ENCODE assay signal across 28 cellular contexts in genomic region chr2:20671736-20672080, GRCh38. TPM values are rescaled to one million over a fixed set of nuclear protein-coding genes. Genes with fewer than 3 reads are reported as not detected.
A peak's percentile ranks its signal among the peaks of the same experiment; 100 is the strongest.
DNase-seq lines count a peak whose midpoint lies in the region; ATAC-seq, FAIRE-seq and TF ChIP-seq lines count a peak whose summit lies in the region.
"Had no signal": no experiment of that assay in that cellular context is flagged by ENCODE, and none has a peak within 500 bp of the region (broad histone marks: within the 10 kb centered on the region; RNA-seq: fewer than 3 reads in every experiment).

No MANE protein-coding gene starts in this region.

- H4K5ac ChIP-seq in H1 (ENCODE audit: insufficient read length, low read depth, low read length), result no peak overlapping the region

- H3K27ac ChIP-seq in HepG2 (ENCODE audit: extremely low read length, insufficient read depth, low read length) (no peak overlapping the region), right lobe of liver (no peak overlapping the region), H1 (ENCODE audit: low read depth, low read length) (no peak overlapping the region), neuronal stem cell (replicated peaks; ENCODE audit: low read length) (no peak overlapping the region), SJCRH30 (no peak overlapping the region)
- H3K27ac ChIP-seq: 22Rv1, HL-60 had no signal

- TF ChIP-seq CTCF in HepG2 (CRISPR knock-in tag; IDR thresholded peaks at IDR 0.05), result no peak
- no peak for TF ChIP-seq CTCF in right lobe of liver (IDR thresholded peaks at IDR 0.05)
- no peak for TF ChIP-seq CTCF in H1 (IDR thresholded peaks at IDR 0.05; ENCODE audit: control extremely low read depth in 1 of 3, insufficient read depth in 1 of 3, low read depth in 1 of 3, low read length in 3 of 3)

- POLR2A ChIA-PET in HepG2 (lab: Yijun Ruan, JAX) (no interaction called here), H1 (lab: Charles Lee; ENCODE audit: partially characterized antibody) (interaction anchor here (0.7 to 2.3 kb wide), 2 partner anchors 10 to 21 kb away, joined by 3 to 6 read pairs; partner anchors contain the start of gene HS1BP3)

- H2BK12ac ChIP-seq in H1 (ENCODE audit: low read depth, low read length) (no peak overlapping the region), neuronal stem cell (ENCODE audit: low read length) (no peak overlapping the region)

- no peak for DNase-seq in HepG2 (ENCODE audit: low spot score)
- no peak for DNase-seq in right lobe of liver
- no peak for DNase-seq in H1 (ENCODE audit: low read depth in 1 of 2, low spot score in 2 of 2)
- no peak for DNase-seq in neuronal stem cell (ENCODE audit: low spot score)
- no peak for DNase-seq in SJCRH30
- no peak for DNase-seq in DMS114 treated with DMSO at 0.1 percent for 48 hours (lab: John Stamatoyannopoulos, UW; ENCODE audit: unreplicated experiment)
- DNase-seq in NCI-H1048 (lab: John Stamatoyannopoulos, UW), result no peak
- DNase-seq: BE2C; CD4-positive, alpha-beta memory T cell; DMS79 treated with DMSO at 0.1 percent for 48 hours; KBM-7; MV-4-11; NCI-H1417 treated with DMSO at 0.1 percent for 48 hours; NCI-H1930; NCI-H2171; NCI-H446; NCI-H69; OCI-M1; SHP77 treated with DMSO at 0.1 percent for 48 hours had no signal

- H3K4ac ChIP-seq in H1 (replicated peaks; ENCODE audit: insufficient read length, low read depth, low read length), result no peak overlapping the region
- H3K4ac ChIP-seq in neuronal stem cell (ENCODE audit: low read length), result no peak overlapping the region

- H4K20me1 ChIP-seq in HepG2 (ENCODE audit: insufficient read depth, low read length), result no peaks in the 10 kb centered on the region
- H4K20me1 ChIP-seq in H1 (replicated peaks in 1 of 2; ENCODE audit: control insufficient read depth in 1 of 2, insufficient read depth in 2 of 2, low read length in 2 of 2), result peaks cover 6 to 7% of the 10 kb centered on the region in 2 experiments

- H3K9me3 ChIP-seq in HepG2 (ENCODE audit: low read length) (no peaks in the 10 kb centered on the region), right lobe of liver (no peaks in the 10 kb centered on the region), H1 (ENCODE audit: insufficient read depth in 2 of 2, low read depth in 1 of 2, low read length in 1 of 2) (no peaks in the 10 kb centered on the region; a peak in 1 of 4 replicates), neuronal stem cell (replicated peaks in 1 of 2; ENCODE audit: control insufficient read depth in 2 of 2, insufficient read depth in 1 of 2, low read depth in 1 of 2, low read length in 2 of 2) (peaks cover 0 to 10% of the 10 kb centered on the region in 2 donors), SJCRH30 (replicated peaks) (no peaks in the 10 kb centered on the region)
- H3K9me3 ChIP-seq: BE2C, HAP-1 had no signal

- WGBS in HepG2 (ENCODE audit: low lambda C conversion rate), result 91% methylated on average over 13 of the region's 13 CpGs
- WGBS in right lobe of liver (ENCODE audit: insufficient coverage, low coverage, low lambda C conversion rate, missing lambda C conversion rate), result 63% methylated on average over 8 of the region's 13 CpGs
- 40% methylated on average over 13 of the region's 13 CpGs; no CpG with 5 or more reads in 1 of the 2 experiments for WGBS in H1 (ENCODE audit: extremely low coverage in 1 of 2, insufficient coverage in 1 of 2, insufficient read length in 1 of 2, insufficient replicate concordance in 2 of 2, low coverage in 1 of 2, low lambda C conversion rate in 2 of 2, missing lambda C conversion rate in 1 of 2), 2 experiments
- WGBS in neuronal stem cell (ENCODE audit: extremely low coverage in 2 of 2, insufficient read length in 2 of 2, insufficient replicate concordance in 1 of 2), 2 donors, result no CpG with 5 or more reads among the region's 13 CpGs

- FAIRE-seq in HepG2 (lab: Jason Lieb, UNC), result no peak
- peak; percentile 32 for FAIRE-seq in H1 (lab: Jason Lieb, UNC)
- FAIRE-seq: G401.6, GM12878, GM18507, HTR-8/SVneo had no signal

- no peaks in the 10 kb centered on the region for H3K79me1 ChIP-seq in H1 (ENCODE audit: low read depth, low read length)
- no peaks in the 10 kb centered on the region for H3K79me1 ChIP-seq in neuronal stem cell (ENCODE audit: low read depth, low read length)

- no peak overlapping the region for H2BK15ac ChIP-seq in H1 (ENCODE audit: low read length)
- H2BK15ac ChIP-seq in neuronal stem cell (ENCODE audit: low read length), result no peak overlapping the region

- H3K36me3 ChIP-seq in HepG2 (replicated peaks in 1 of 2; ENCODE audit: control insufficient read depth in 1 of 2, insufficient read depth in 2 of 2, low read length in 2 of 2), result peaks cover 0 to 7% of the 10 kb centered on the region in 2 experiments; a peak in 2 of 5 replicates
- H3K36me3 ChIP-seq in right lobe of liver, result peaks cover 0 to 1% (median 0%) of the 10 kb centered on the region in 4 donors
- H3K36me3 ChIP-seq in H1 (ENCODE audit: control insufficient read depth in 2 of 4, insufficient read depth in 4 of 4, low read length in 3 of 4), result peaks cover 0 to 5% (median 0%) of the 10 kb centered on the region in 4 experiments; a peak in 1 of 8 replicates
- H3K36me3 ChIP-seq in neuronal stem cell (replicated peaks in 1 of 2; ENCODE audit: control insufficient read depth in 2 of 2, insufficient read depth in 2 of 2, low read length in 2 of 2), result peaks cover 0 to 5% of the 10 kb centered on the region in 2 donors
- H3K36me3 ChIP-seq in SJCRH30, result no peaks in the 10 kb centered on the region
- H3K36me3 ChIP-seq: BE2C, HAP-1 had no signal

- H3K23ac ChIP-seq in H1 (ENCODE audit: insufficient read length) (no peak overlapping the region), neuronal stem cell (ENCODE audit: low read depth, low read length, poor library complexity) (peak overlapping the region; percentile 97)

- H3K27me3 ChIP-seq in HepG2 (ENCODE audit: control insufficient read depth in 1 of 2, insufficient read depth in 2 of 2, low read length in 2 of 2) (no peaks in the 10 kb centered on the region; a peak in 2 of 5 replicates), right lobe of liver (no peaks in the 10 kb centered on the region), H1 (replicated peaks in 1 of 4; ENCODE audit: control insufficient read depth in 3 of 4, extremely low read depth in 1 of 4, insufficient read depth in 3 of 4, low read length in 3 of 4) (peaks cover 45 to 80% (median 69%) of the 10 kb centered on the region in 4 experiments), neuronal stem cell (ENCODE audit: control insufficient read depth in 3 of 3, insufficient read depth in 3 of 3, low read depth in 1 of 3, low read length in 3 of 3) (peaks cover 22 to 71% (median 42%) of the 10 kb centered on the region in 3 experiments), SJCRH30 (no peaks in the 10 kb centered on the region; the same call in 1 of the 2 replicates)

- H3K18ac ChIP-seq in H1 (ENCODE audit: extremely low read depth, low read length) (no peak overlapping the region), neuronal stem cell (ENCODE audit: low read length) (no peak overlapping the region)

- H3K9ac ChIP-seq in HepG2 (ENCODE audit: insufficient read depth, low read depth, low read length) (no peak overlapping the region), H1 (replicated peaks in 1 of 4; ENCODE audit: extremely low read depth in 1 of 4, low read depth in 3 of 4, low read length in 3 of 4) (no peak overlapping the region), neuronal stem cell (ENCODE audit: low read depth, low read length, poor library complexity) (no peak overlapping the region)

- H4K8ac ChIP-seq in H1 (ENCODE audit: extremely low read depth, insufficient read depth, low read length), result no peak overlapping the region
- no peak overlapping the region for H4K8ac ChIP-seq in neuronal stem cell (ENCODE audit: low read depth, low read length)

- H2AK5ac ChIP-seq in H1 (ENCODE audit: low read depth, low read length) (0 out of 2 replicates have a peak overlapping the region, but pooled peaks have one; percentile 15), neuronal stem cell (ENCODE audit: low read depth, low read length) (no peak overlapping the region)

- H2BK5ac ChIP-seq in H1 (ENCODE audit: low read depth, low read length) (0 out of 2 replicates have a peak overlapping the region, but pooled peaks have one; percentile 5), neuronal stem cell (ENCODE audit: low read length) (no peak overlapping the region)

- CTCF ChIA-PET in HepG2 (lab: Yijun Ruan, JAX; ENCODE audit: low intra/inter-chr PET ratio, low total read pairs), result no interaction called here
- CTCF ChIA-PET in H1 (lab: Charles Lee; ENCODE audit: partially characterized antibody), result interaction anchor here (1.1 to 8.7 kb wide), 2 partner anchors 8 to 17 kb away, joined by 5 to 266 read pairs; partner anchors contain the start of gene GDF7

- TF ChIP-seq RAD21 in HepG2 (CRISPR knock-in tag; IDR thresholded peaks at IDR 0.05) (no peak), H1 (IDR thresholded peaks at IDR 0.05 in 1 of 2, conservative IDR thresholded peaks at IDR 0.05 in 1 of 2; ENCODE audit: low read depth in 2 of 2, low read length in 2 of 2) (no peak)

- no peak overlapping the region for H3K56ac ChIP-seq in H1 (replicated peaks; ENCODE audit: insufficient read length, low read depth, low read length)

- H3K4me2 ChIP-seq in HepG2 (ENCODE audit: low read depth, low read length), result no peak overlapping the region
- peak overlapping the region; percentile 43 to 76 for H3K4me2 ChIP-seq in H1 (ENCODE audit: insufficient read depth in 1 of 2, low read depth in 2 of 2, low read length in 2 of 2)
- H3K4me2 ChIP-seq in neuronal stem cell (ENCODE audit: insufficient read depth, low read length, poor library complexity, severe bottlenecking), result no peak overlapping the region

- in situ Hi-C loops in HepG2 (cut with HindIII; ENCODE audit: extremely low pct_ligation_motif_present, low pct_unique_long_range_greater_than_20kb), result loop anchor here (25.0 kb wide), 1 partner anchor 291 kb away; no protein-coding TSS in a partner anchor

- H2BK120ac ChIP-seq in H1 (replicated peaks; ENCODE audit: low read depth, low read length) (no peak overlapping the region), neuronal stem cell (ENCODE audit: low read depth, low read length) (no peak overlapping the region)

- peaks cover 17% of the 10 kb centered on the region for H3K79me2 ChIP-seq in HepG2 (ENCODE audit: insufficient read depth, low read length)
- H3K79me2 ChIP-seq in H1 (ENCODE audit: control insufficient read depth in 1 of 2, insufficient read depth in 2 of 2, low read length in 2 of 2), result no peaks in the 10 kb centered on the region

- ATAC-seq in HepG2, result no peak
- no peak for ATAC-seq in right lobe of liver
- ATAC-seq in GM19467 (IDR thresholded peaks at IDR 0.05; ENCODE audit: unreplicated experiment), result no peak
- ATAC-seq: GM12878 had no signal

- intact Hi-C loops in HepG2 (cut with micrococcal nuclease; ENCODE audit: unreplicated experiment) (no loop called here), right lobe of liver (cut with DNase I) (no loop called here)

- H3K4me3 ChIP-seq in HepG2 (replicated peaks in 1 of 3; ENCODE audit: insufficient read depth in 1 of 3, low read depth in 2 of 3, low read length in 3 of 3) (no peak overlapping the region), right lobe of liver (no peak overlapping the region), H1 (ENCODE audit: extremely low read depth in 1 of 4, insufficient read depth in 2 of 4, low read depth in 3 of 4, low read length in 4 of 4) (peak overlapping the region in 1 of 4 experiments; percentile 35; a peak in 2 of 8 replicates), neuronal stem cell (ENCODE audit: low read length in 2 of 2) (no peak overlapping the region), SJCRH30 (no peak overlapping the region)
- H3K4me3 ChIP-seq: GM12878, HAP-1 had no signal

- H2AFZ ChIP-seq in HepG2 (ENCODE audit: low read length), result no peak overlapping the region
- H2AFZ ChIP-seq in H1 (ENCODE audit: low read length), result no peak overlapping the region
- no peak overlapping the region for H2AFZ ChIP-seq in neuronal stem cell (ENCODE audit: low read length)

- H3K4me1 ChIP-seq in HepG2 (ENCODE audit: insufficient read depth, low read length) (peaks cover 49% of the 10 kb centered on the region), right lobe of liver (peaks cover 0 to 21% (median 9%) of the 10 kb centered on the region in 4 donors), H1 (replicated peaks in 1 of 4; ENCODE audit: control insufficient read depth in 3 of 4, insufficient read depth in 4 of 4, low read length in 3 of 4) (peaks cover 9 to 41% (median 21%) of the 10 kb centered on the region in 4 experiments), neuronal stem cell (ENCODE audit: control insufficient read depth in 2 of 2, insufficient read depth in 1 of 2, low read depth in 1 of 2, low read length in 2 of 2) (peaks cover 10 to 22% of the 10 kb centered on the region in 2 donors), SJCRH30 (no peaks in the 10 kb centered on the region)
- H3K4me1 ChIP-seq: BE2C had no signal

- H3K14ac ChIP-seq in H1 (ENCODE audit: insufficient read length), result no peak overlapping the region
- H3K14ac ChIP-seq in neuronal stem cell (ENCODE audit: low read length), result no peak overlapping the region

- H2BK20ac ChIP-seq in H1 (ENCODE audit: low read length), result no peak overlapping the region

- TF ChIP-seq EP300 in HepG2 (IDR thresholded peaks at IDR 0.05; ENCODE audit: low read depth in 2 of 2, low read length in 2 of 2) (no peak), HepG2 (CRISPR knock-in tag; IDR thresholded peaks at IDR 0.05; ENCODE audit: borderline replicate concordance) (no peak), H1 (IDR thresholded peaks at IDR 0.05; ENCODE audit: borderline replicate concordance in 1 of 2, low read depth in 2 of 2, low read length in 2 of 2) (no peak)

- peaks cover 6% of the 10 kb centered on the region; the same call in 1 of the 2 replicates for H3K23me2 ChIP-seq in H1 (ENCODE audit: low read depth, low read length)

- H4K91ac ChIP-seq in H1 (replicated peaks; ENCODE audit: insufficient read length, low read length), result no peak overlapping the region
- H4K91ac ChIP-seq in neuronal stem cell (ENCODE audit: low read depth, low read length, poor library complexity), result no peak overlapping the region

- no peak for TF ChIP-seq POLR2A in HepG2 (IDR thresholded peaks at IDR 0.05; ENCODE audit: insufficient read depth in 1 of 2, low read depth in 2 of 2, low read length in 2 of 2)
- no peak for TF ChIP-seq POLR2A in right lobe of liver (IDR thresholded peaks at IDR 0.05)
- TF ChIP-seq POLR2A in H1 (IDR thresholded peaks at IDR 0.05; ENCODE audit: control extremely low read depth in 1 of 2, low read depth in 2 of 2, low read length in 2 of 2), result no peak

- BruUV-seq in HepG2 (replicated peaks; lab: Mats Ljungman, UMichigan), result no TSS peak

RNA-seq across cellular contexts. Expression of gene GDF7, which starts 4.8 kb away (rescaled TPM):
- 10.2 and 15.0 TPM in 2 replicates for total RNA-seq in HepG2 (2016; rRNA removed; fragmentation: Illumina TruSeq; extraction: Trizol)
- 1.6 and 1.8 TPM in 2 replicates for total RNA-seq in HepG2 (2016; cell fraction: cytosol; rRNA removed; fragmentation: Illumina TruSeq; extraction: Trizol; ENCODE audit: low read depth)
- total RNA-seq in HepG2 (2016; cell fraction: insoluble cytoplasmic fraction; rRNA removed; fragmentation: Illumina TruSeq; extraction: Trizol), result 9.2 and 15.1 TPM in 2 replicates
- total RNA-seq in HepG2 (2016; cell fraction: membrane; rRNA removed; fragmentation: Illumina TruSeq; extraction: Trizol), result 5.3 and 5.6 TPM in 2 replicates
- 16.7 and 18.1 TPM in 2 replicates for total RNA-seq in HepG2 (2016; cell fraction: nucleus; rRNA removed; fragmentation: Illumina TruSeq; extraction: Trizol)
- 1.6 and 3.0 TPM in 2 replicates for polyA plus RNA-seq in HepG2 (2011; rRNA removed)
- 1.5 and 1.9 TPM in 2 replicates for polyA plus RNA-seq in HepG2 (2011; cell fraction: cytosol; rRNA removed)
- polyA plus RNA-seq in HepG2 (2011; cell fraction: nucleus; rRNA removed), result 6.3 and 9.6 TPM in 2 replicates
- polyA plus RNA-seq in HepG2 (2012), result 4.5 and 5.8 TPM in 2 replicates
- 0.75 and 0.80 TPM in 2 replicates for polyA plus RNA-seq in HepG2 (2016; cell fraction: cytosol; fragmentation: Illumina TruSeq; extraction: Trizol; ENCODE audit: low read depth)
- 5.6 and 5.9 TPM in 2 replicates for polyA plus RNA-seq in HepG2 (2016; cell fraction: insoluble cytoplasmic fraction; fragmentation: Illumina TruSeq; extraction: Trizol; ENCODE audit: low read depth)
- 2.3 and 2.7 TPM in 2 replicates for polyA plus RNA-seq in HepG2 (2016; cell fraction: membrane; fragmentation: Illumina TruSeq; extraction: Trizol; ENCODE audit: low read depth)
- polyA plus RNA-seq in HepG2 (2016; cell fraction: nucleus; fragmentation: Illumina TruSeq; extraction: Trizol; ENCODE audit: insufficient read depth, low read depth), result 19.8 and 21.2 TPM in 2 replicates
- polyA minus RNA-seq in HepG2 (2011; rRNA and poly(A)+ RNA removed; ENCODE audit: low replicate concordance), result 5.0 TPM in 1 of 2 replicates, not detected in the other
- 2.5 and 4.1 TPM in 2 replicates for polyA minus RNA-seq in HepG2 (2011; cell fraction: cytosol; rRNA and poly(A)+ RNA removed)
- 2.4 and 4.5 TPM in 2 replicates for polyA minus RNA-seq in HepG2 (2011; cell fraction: nucleus; rRNA and poly(A)+ RNA removed)
- total RNA-seq in right lobe of liver, result 1 to 10 TPM in 5 of 6 experiments, under 1 TPM in 1; 0.95 to 5.0 (median 2.9) TPM
- total RNA-seq in H1 (2021; fragmentation: NEBNext Ultra II Directional; extraction: Animal tissue kit (Norgen Biotek cat#: 25700)), result 0.04 and 0.06 TPM in 2 replicates
- polyA plus RNA-seq in H1 (2011; rRNA removed), result 0.06 and 0.13 TPM in 2 replicates
- polyA plus RNA-seq in H1 (2011; cell fraction: cytosol; rRNA removed), result 0.16 TPM
- polyA plus RNA-seq in H1 (2011; cell fraction: nucleus; rRNA removed), result 0.34 TPM
- polyA plus RNA-seq in H1 (2012, experiment 1 of 2), result 0.20 to 0.34 TPM (median 0.27 TPM) in 4 replicates
- polyA plus RNA-seq in H1 (2012, experiment 2 of 2), result 0.07 TPM
- polyA plus RNA-seq in H1 (2013, experiment 1 of 2), result 0.04 TPM
- polyA plus RNA-seq in H1 (2013, experiment 2 of 2), result 0.04 TPM
- polyA minus RNA-seq in H1 (2011; rRNA and poly(A)+ RNA removed), result 0.09 and 0.22 TPM in 2 replicates
- polyA minus RNA-seq in H1 (2011; cell fraction: cytosol; rRNA and poly(A)+ RNA removed), result 0.29 TPM
- 0.30 TPM for polyA minus RNA-seq in H1 (2011; cell fraction: nucleus; rRNA and poly(A)+ RNA removed)
- polyA plus RNA-seq in neuronal stem cell (2013, experiment 1 of 2), result 0.04 TPM
- polyA plus RNA-seq in neuronal stem cell (2013, experiment 2 of 2), result 0.06 TPM
- 0.02 and 0.03 TPM in 2 replicates for total RNA-seq in SJCRH30 (2014; rRNA removed; shearing (Covaris generic))
- total RNA-seq: RPMI7951 had no signal

RNA-seq across cellular contexts. Expression of gene HS1BP3, which starts 20.8 kb away (rescaled TPM):
- 22.0 and 22.8 TPM in 2 replicates for total RNA-seq in HepG2 (2016; rRNA removed; fragmentation: Illumina TruSeq; extraction: Trizol)
- 4.7 and 4.9 TPM in 2 replicates for total RNA-seq in HepG2 (2016; cell fraction: cytosol; rRNA removed; fragmentation: Illumina TruSeq; extraction: Trizol; ENCODE audit: low read depth)
- total RNA-seq in HepG2 (2016; cell fraction: insoluble cytoplasmic fraction; rRNA removed; fragmentation: Illumina TruSeq; extraction: Trizol), result 18.5 and 23.5 TPM in 2 replicates
- 12.9 and 13.2 TPM in 2 replicates for total RNA-seq in HepG2 (2016; cell fraction: membrane; rRNA removed; fragmentation: Illumina TruSeq; extraction: Trizol)
- total RNA-seq in HepG2 (2016; cell fraction: nucleus; rRNA removed; fragmentation: Illumina TruSeq; extraction: Trizol), result 16.8 and 19.0 TPM in 2 replicates
- 15.2 and 17.3 TPM in 2 replicates for polyA plus RNA-seq in HepG2 (2011; rRNA removed)
- polyA plus RNA-seq in HepG2 (2011; cell fraction: cytosol; rRNA removed), result 9.2 and 11.9 TPM in 2 replicates
- polyA plus RNA-seq in HepG2 (2011; cell fraction: nucleus; rRNA removed), result 20.1 and 23.4 TPM in 2 replicates
- 13.4 and 14.5 TPM in 2 replicates for polyA plus RNA-seq in HepG2 (2012)
- polyA plus RNA-seq in HepG2 (2016; cell fraction: cytosol; fragmentation: Illumina TruSeq; extraction: Trizol; ENCODE audit: low read depth), result 5.3 and 5.4 TPM in 2 replicates
- 19.1 and 22.3 TPM in 2 replicates for polyA plus RNA-seq in HepG2 (2016; cell fraction: insoluble cytoplasmic fraction; fragmentation: Illumina TruSeq; extraction: Trizol; ENCODE audit: low read depth)
- 8.7 and 10.7 TPM in 2 replicates for polyA plus RNA-seq in HepG2 (2016; cell fraction: membrane; fragmentation: Illumina TruSeq; extraction: Trizol; ENCODE audit: low read depth)
- polyA plus RNA-seq in HepG2 (2016; cell fraction: nucleus; fragmentation: Illumina TruSeq; extraction: Trizol; ENCODE audit: insufficient read depth, low read depth), result 19.4 and 22.9 TPM in 2 replicates
- 14.3 and 29.5 TPM in 2 replicates for polyA minus RNA-seq in HepG2 (2011; rRNA and poly(A)+ RNA removed; ENCODE audit: low replicate concordance)
- polyA minus RNA-seq in HepG2 (2011; cell fraction: cytosol; rRNA and poly(A)+ RNA removed), result 11.9 and 13.8 TPM in 2 replicates
- polyA minus RNA-seq in HepG2 (2011; cell fraction: nucleus; rRNA and poly(A)+ RNA removed), result 28.6 and 28.8 TPM in 2 replicates
- 10 to 100 TPM; 17.5 to 34.7 (median 20.2) TPM for total RNA-seq in right lobe of liver
- total RNA-seq in H1 (2021; fragmentation: NEBNext Ultra II Directional; extraction: Animal tissue kit (Norgen Biotek cat#: 25700)), result 11.1 and 11.2 TPM in 2 replicates
- polyA plus RNA-seq in H1 (2011; rRNA removed), result 11.3 and 16.1 TPM in 2 replicates
- 11.0 TPM for polyA plus RNA-seq in H1 (2011; cell fraction: cytosol; rRNA removed)
- 19.6 TPM for polyA plus RNA-seq in H1 (2011; cell fraction: nucleus; rRNA removed)
- polyA plus RNA-seq in H1 (2012, experiment 1 of 2), result 9.2 to 14.1 TPM (median 13.6 TPM) in 4 replicates
- polyA plus RNA-seq in H1 (2012, experiment 2 of 2), result 16.1 TPM
- polyA plus RNA-seq in H1 (2013, experiment 1 of 2), result 8.8 TPM
- 7.7 TPM for polyA plus RNA-seq in H1 (2013, experiment 2 of 2)
- polyA minus RNA-seq in H1 (2011; rRNA and poly(A)+ RNA removed), result 9.0 and 12.8 TPM in 2 replicates
- polyA minus RNA-seq in H1 (2011; cell fraction: cytosol; rRNA and poly(A)+ RNA removed), result 4.8 TPM
- polyA minus RNA-seq in H1 (2011; cell fraction: nucleus; rRNA and poly(A)+ RNA removed), result 22.9 TPM
- 13.1 TPM for polyA plus RNA-seq in neuronal stem cell (2013, experiment 1 of 2)
- polyA plus RNA-seq in neuronal stem cell (2013, experiment 2 of 2), result 12.9 TPM
- total RNA-seq in SJCRH30 (2014; rRNA removed; shearing (Covaris generic)), result 14.0 and 14.7 TPM in 2 replicates

Comparison
In these comparisons a context has a peak if more than half of its experiments do, and no peak if none do; other contexts are left out.
1. H3K4me2 ChIP-seq: peak in H1 (2 of 2); none in HepG2 (single experiment) and neuronal stem cell (single experiment).
2. Of the 41 proteins assayed by ChIP-seq in both HepG2 and H1: peak only in HepG2: MAFK; only in H1: none; in both: none; in neither: 40.